ENCODE assay signal across 1 cellular context in the genomic region with DNA sequence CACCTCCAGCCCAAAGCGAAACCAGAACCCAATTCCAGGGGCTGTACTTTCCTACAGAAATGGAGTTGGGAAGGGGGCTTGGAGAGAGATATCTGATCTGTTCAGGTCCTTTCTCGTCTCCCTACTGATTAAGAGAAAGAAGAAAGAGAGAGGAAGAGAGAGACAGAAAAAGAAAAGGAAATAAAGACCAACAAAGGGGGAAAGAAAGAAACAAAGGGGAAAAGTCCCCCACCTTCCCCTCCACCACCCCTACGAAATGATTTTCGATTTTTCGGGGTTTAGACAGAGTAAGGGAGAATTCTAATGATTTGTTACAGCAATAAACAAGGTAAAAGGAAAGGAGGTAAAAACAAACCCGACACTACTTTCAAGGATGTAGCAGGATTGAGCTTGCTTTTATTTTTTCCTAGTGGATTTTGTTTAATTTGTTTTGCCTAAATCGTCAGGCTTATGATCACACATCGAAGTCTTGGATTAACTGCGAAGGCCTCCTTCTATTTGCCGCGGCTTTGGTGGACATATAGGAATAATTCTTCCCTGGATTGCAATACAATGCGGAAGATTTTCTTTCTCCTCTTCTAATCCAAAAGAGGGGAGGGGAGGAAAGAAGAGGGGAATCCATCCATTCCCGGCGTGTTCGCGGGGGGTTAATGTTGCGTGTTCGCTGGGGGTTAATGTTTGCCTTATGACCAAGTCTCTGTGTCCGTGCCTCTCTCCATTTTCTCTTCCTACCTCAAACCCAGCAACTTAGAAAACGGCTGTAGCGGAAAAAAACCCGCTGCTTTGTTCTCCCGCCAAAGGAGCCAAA.
A peak's percentile ranks its signal among the peaks of the same experiment; 100 is the strongest.
TF ChIP-seq lines count a peak whose summit lies in the region.

No MANE protein-coding gene starts in this region.

TF ChIP-seq in K562, 482 proteins besides CTCF, POLR2A, EP300 and RAD21 (continued from another document):
- TF ChIP-seq, protein P1, sequence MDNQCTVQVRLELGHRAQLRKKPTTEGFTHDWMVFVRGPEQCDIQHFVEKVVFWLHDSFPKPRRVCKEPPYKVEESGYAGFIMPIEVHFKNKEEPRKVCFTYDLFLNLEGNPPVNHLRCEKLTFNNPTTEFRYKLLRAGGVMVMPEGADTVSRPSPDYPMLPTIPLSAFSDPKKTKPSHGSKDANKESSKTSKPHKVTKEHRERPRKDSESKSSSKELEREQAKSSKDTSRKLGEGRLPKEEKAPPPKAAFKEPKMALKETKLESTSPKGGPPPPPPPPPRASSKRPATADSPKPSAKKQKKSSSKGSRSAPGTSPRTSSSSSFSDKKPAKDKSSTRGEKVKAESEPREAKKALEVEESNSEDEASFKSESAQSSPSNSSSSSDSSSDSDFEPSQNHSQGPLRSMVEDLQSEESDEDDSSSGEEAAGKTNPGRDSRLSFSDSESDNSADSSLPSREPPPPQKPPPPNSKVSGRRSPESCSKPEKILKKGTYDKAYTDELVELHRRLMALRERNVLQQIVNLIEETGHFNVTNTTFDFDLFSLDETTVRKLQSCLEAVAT (IDR thresholded peaks at IDR 0.05): peak in 1 of 2 experiments; percentile 42; a peak in 1 of 4 replicates
- TF ChIP-seq COPS2 (conservative IDR thresholded peaks at IDR 0.05) (no peak), IRF2 (CRISPR knock-in tag; IDR thresholded peaks at IDR 0.05) (no peak), HMGN3 (IDR thresholded peaks at IDR 0.05; ENCODE audit: borderline replicate concordance, extremely low read depth, insufficient read length, low read depth, low read length) (no peak), SOX6 (IDR thresholded peaks at IDR 0.05) (no peak), PTRF (tag; IDR thresholded peaks at IDR 0.05) (no peak), CSDE1 (IDR thresholded peaks at IDR 0.05) (0 out of 4 replicates have a peak, but pooled peaks of 1 of the 2 experiments have one; percentile 47), RBM25 (IDR thresholded peaks at IDR 0.05; ENCODE audit: low read depth, low read length, severe bottlenecking) (no peak), SIN3A (IDR thresholded peaks at IDR 0.05; ENCODE audit: borderline replicate concordance in 2 of 2, control insufficient read depth in 1 of 2, low read depth in 2 of 2, low read length in 2 of 2) (0 out of 4 replicates have a peak, but pooled peaks of 1 of the 2 experiments have one; percentile 23), NFRKB (IDR thresholded peaks at IDR 0.05; ENCODE audit: low read depth) (no peak), ZNF124 (CRISPR knock-in tag; IDR thresholded peaks at IDR 0.05) (no peak), EZH2 (IDR thresholded peaks at IDR 0.05; ENCODE audit: borderline replicate concordance, low read depth, low read length) (no peak), NR2F6 (CRISPR knock-in tag; IDR thresholded peaks at IDR 0.05) (no peak), ZNF830 (CRISPR knock-in tag; IDR thresholded peaks at IDR 0.05) (no peak), ZNF197 (CRISPR knock-in tag; IDR thresholded peaks at IDR 0.05; ENCODE audit: low read depth) (no peak), ZKSCAN8 (CRISPR knock-in tag; IDR thresholded peaks at IDR 0.05) (no peak)
- TF ChIP-seq, protein P2, sequence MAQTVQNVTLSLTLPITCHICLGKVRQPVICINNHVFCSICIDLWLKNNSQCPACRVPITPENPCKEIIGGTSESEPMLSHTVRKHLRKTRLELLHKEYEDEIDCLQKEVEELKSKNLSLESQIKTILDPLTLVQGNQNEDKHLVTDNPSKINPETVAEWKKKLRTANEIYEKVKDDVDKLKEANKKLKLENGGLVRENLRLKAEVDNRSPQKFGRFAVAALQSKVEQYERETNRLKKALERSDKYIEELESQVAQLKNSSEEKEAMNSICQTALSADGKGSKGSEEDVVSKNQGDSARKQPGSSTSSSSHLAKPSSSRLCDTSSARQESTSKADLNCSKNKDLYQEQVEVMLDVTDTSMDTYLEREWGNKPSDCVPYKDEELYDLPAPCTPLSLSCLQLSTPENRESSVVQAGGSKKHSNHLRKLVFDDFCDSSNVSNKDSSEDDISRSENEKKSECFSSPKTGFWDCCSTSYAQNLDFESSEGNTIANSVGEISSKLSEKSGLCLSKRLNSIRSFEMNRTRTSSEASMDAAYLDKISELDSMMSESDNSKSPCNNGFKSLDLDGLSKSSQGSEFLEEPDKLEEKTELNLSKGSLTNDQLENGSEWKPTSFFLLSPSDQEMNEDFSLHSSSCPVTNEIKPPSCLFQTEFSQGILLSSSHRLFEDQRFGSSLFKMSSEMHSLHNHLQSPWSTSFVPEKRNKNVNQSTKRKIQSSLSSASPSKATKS (CRISPR knock-in tag; IDR thresholded peaks at IDR 0.05): no peak
- TF ChIP-seq, protein P3, sequence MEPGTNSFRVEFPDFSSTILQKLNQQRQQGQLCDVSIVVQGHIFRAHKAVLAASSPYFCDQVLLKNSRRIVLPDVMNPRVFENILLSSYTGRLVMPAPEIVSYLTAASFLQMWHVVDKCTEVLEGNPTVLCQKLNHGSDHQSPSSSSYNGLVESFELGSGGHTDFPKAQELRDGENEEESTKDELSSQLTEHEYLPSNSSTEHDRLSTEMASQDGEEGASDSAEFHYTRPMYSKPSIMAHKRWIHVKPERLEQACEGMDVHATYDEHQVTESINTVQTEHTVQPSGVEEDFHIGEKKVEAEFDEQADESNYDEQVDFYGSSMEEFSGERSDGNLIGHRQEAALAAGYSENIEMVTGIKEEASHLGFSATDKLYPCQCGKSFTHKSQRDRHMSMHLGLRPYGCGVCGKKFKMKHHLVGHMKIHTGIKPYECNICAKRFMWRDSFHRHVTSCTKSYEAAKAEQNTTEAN (CRISPR knock-in tag; IDR thresholded peaks at IDR 0.05): 0 out of 2 replicates have a peak, but pooled peaks have one; percentile 7
- TF ChIP-seq, protein P4, sequence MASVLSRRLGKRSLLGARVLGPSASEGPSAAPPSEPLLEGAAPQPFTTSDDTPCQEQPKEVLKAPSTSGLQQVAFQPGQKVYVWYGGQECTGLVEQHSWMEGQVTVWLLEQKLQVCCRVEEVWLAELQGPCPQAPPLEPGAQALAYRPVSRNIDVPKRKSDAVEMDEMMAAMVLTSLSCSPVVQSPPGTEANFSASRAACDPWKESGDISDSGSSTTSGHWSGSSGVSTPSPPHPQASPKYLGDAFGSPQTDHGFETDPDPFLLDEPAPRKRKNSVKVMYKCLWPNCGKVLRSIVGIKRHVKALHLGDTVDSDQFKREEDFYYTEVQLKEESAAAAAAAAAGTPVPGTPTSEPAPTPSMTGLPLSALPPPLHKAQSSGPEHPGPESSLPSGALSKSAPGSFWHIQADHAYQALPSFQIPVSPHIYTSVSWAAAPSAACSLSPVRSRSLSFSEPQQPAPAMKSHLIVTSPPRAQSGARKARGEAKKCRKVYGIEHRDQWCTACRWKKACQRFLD (CRISPR knock-in tag; IDR thresholded peaks at IDR 0.05): no peak
- TF ChIP-seq, protein P5, sequence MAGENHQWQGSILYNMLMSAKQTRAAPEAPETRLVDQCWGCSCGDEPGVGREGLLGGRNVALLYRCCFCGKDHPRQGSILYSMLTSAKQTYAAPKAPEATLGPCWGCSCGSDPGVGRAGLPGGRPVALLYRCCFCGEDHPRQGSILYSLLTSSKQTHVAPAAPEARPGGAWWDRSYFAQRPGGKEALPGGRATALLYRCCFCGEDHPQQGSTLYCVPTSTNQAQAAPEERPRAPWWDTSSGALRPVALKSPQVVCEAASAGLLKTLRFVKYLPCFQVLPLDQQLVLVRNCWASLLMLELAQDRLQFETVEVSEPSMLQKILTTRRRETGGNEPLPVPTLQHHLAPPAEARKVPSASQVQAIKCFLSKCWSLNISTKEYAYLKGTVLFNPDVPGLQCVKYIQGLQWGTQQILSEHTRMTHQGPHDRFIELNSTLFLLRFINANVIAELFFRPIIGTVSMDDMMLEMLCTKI (IDR thresholded peaks at IDR 0.05; ENCODE audit: partially characterized antibody): no peak
- TF ChIP-seq, protein P6, sequence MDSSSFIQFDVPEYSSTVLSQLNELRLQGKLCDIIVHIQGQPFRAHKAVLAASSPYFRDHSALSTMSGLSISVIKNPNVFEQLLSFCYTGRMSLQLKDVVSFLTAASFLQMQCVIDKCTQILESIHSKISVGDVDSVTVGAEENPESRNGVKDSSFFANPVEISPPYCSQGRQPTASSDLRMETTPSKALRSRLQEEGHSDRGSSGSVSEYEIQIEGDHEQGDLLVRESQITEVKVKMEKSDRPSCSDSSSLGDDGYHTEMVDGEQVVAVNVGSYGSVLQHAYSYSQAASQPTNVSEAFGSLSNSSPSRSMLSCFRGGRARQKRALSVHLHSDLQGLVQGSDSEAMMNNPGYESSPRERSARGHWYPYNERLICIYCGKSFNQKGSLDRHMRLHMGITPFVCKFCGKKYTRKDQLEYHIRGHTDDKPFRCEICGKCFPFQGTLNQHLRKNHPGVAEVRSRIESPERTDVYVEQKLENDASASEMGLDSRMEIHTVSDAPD (CRISPR knock-in tag; IDR thresholded peaks at IDR 0.05): no peak
- TF ChIP-seq, protein P7, sequence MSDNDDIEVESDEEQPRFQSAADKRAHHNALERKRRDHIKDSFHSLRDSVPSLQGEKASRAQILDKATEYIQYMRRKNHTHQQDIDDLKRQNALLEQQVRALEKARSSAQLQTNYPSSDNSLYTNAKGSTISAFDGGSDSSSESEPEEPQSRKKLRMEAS (CRISPR knock-in tag; IDR thresholded peaks at IDR 0.05): no peak
- TF ChIP-seq, protein P8, sequence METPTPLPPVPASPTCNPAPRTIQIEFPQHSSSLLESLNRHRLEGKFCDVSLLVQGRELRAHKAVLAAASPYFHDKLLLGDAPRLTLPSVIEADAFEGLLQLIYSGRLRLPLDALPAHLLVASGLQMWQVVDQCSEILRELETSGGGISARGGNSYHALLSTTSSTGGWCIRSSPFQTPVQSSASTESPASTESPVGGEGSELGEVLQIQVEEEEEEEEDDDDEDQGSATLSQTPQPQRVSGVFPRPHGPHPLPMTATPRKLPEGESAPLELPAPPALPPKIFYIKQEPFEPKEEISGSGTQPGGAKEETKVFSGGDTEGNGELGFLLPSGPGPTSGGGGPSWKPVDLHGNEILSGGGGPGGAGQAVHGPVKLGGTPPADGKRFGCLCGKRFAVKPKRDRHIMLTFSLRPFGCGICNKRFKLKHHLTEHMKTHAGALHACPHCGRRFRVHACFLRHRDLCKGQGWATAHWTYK (CRISPR knock-in tag; IDR thresholded peaks at IDR 0.05): no peak
